In the genomic region with DNA sequence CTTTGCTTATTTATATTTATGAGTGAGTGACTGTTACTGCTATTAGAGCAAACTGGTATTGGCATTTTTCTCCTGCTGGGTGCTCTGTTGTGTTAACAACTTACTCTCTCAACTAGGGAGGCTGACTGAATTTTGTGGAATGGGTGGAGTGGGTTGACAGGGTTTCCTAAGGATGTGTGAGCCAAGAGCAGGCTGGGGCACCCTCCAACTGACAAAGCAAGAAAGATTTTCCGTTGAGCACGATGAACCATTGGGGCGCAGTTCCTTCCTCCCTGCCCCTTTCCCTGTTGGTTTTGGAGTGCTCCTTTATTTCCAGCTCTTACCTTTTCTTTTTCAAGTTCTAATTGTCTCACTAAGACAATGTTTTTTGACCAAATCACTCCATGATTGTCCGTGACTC, we compare ENCODE assay signal across 16 cellular contexts. TPM values are rescaled to one million over a fixed set of nuclear protein-coding genes. Genes with fewer than 3 reads are reported as not detected.
A peak's percentile ranks its signal among the peaks of the same experiment; 100 is the strongest.
DNase-seq lines count a peak whose midpoint lies in the region; ATAC-seq and TF ChIP-seq lines count a peak whose summit lies in the region.
"Had no signal": no experiment of that assay in that cellular context is flagged by ENCODE, and none has a peak within 500 bp of the region (broad histone marks: within the 10 kb centered on the region; RNA-seq: fewer than 3 reads in every experiment).

No MANE protein-coding gene starts in this region.

- no peaks in the 10 kb centered on the region for H3K27me3 Mint-ChIP-seq in activated T-cell treated with anti-CD3 and anti-CD28 coated beads, Interleukin-2, amount 50 U/mL, for 24 hours
- H3K27me3 Mint-ChIP-seq in T-helper 17 cell (no peaks in the 10 kb centered on the region), nephron progenitor cell (ENCODE audit: low read depth, poor library complexity) (peaks cover 2% of the 10 kb centered on the region), T-cell (no peaks in the 10 kb centered on the region)
- H3K27me3 Mint-ChIP-seq: CD4-positive, alpha-beta T cell had no signal

- ATAC-seq in T-helper 17 cell (no peak), T-cell (replicated peaks in 1 of 4) (no peak), GM18502 (IDR thresholded peaks at IDR 0.05; ENCODE audit: poor library complexity, unreplicated experiment) (no peak), HG02678 (IDR thresholded peaks at IDR 0.05; ENCODE audit: unreplicated experiment) (no peak)
- ATAC-seq: GM23338, HepG2 had no signal

- DNase-seq in activated T-cell treated with anti-CD3 and anti-CD28 coated beads, Interleukin-2, amount 50 U/mL, for 24 hours, result no peak
- DNase-seq in activated T-cell treated with anti-CD3 and anti-CD28 coated beads, Interleukin-2, amount 50 U/mL, for 1 hour, result no peak
- DNase-seq in T-helper 17 cell (no peak), nephron progenitor cell (no peak), T-cell (no peak)
- DNase-seq: 8988T; AML-193; C1 segment of cervical spinal cord; Calu3; CD4-positive, alpha-beta T cell; DMS 273 treated with DMSO at 0.1 percent for 48 hours; H7 had no signal

- POLR2A ChIA-PET in T-cell (lab: Charles Lee), result no interaction called here

- CTCF ChIA-PET in T-cell (lab: Charles Lee), result no interaction called here

- peak overlapping the region; percentile 51 for H3K27ac Mint-ChIP-seq in activated T-cell treated with anti-CD3 and anti-CD28 coated beads, Interleukin-2, amount 50 U/mL, for 24 hours
- H3K27ac Mint-ChIP-seq in T-helper 17 cell (peak overlapping the region; percentile 34), nephron progenitor cell (peak overlapping the region; percentile 62), T-cell (no peak overlapping the region)
- H3K27ac Mint-ChIP-seq: CD4-positive, alpha-beta T cell; GM23338 had no signal

- H3K36me3 Mint-ChIP-seq in activated T-cell treated with anti-CD3 and anti-CD28 coated beads, Interleukin-2, amount 50 U/mL, for 24 hours (ENCODE audit: low read depth), result peaks cover 89% of the 10 kb centered on the region
- peaks cover 10% of the 10 kb centered on the region for H3K36me3 Mint-ChIP-seq in T-helper 17 cell (ENCODE audit: low read depth)
- peaks cover 90% of the 10 kb centered on the region for H3K36me3 Mint-ChIP-seq in nephron progenitor cell (ENCODE audit: low read depth)
- H3K36me3 Mint-ChIP-seq in T-cell, result peaks cover 45% of the 10 kb centered on the region

- H3K4me1 Mint-ChIP-seq in activated T-cell treated with anti-CD3 and anti-CD28 coated beads, Interleukin-2, amount 50 U/mL, for 24 hours (ENCODE audit: low read depth), result peaks cover 23% of the 10 kb centered on the region
- peaks cover 10% of the 10 kb centered on the region for H3K4me1 Mint-ChIP-seq in T-helper 17 cell
- no peaks in the 10 kb centered on the region for H3K4me1 Mint-ChIP-seq in nephron progenitor cell
- H3K4me1 Mint-ChIP-seq in T-cell, result peaks cover 4 to 11% (median 10%) of the 10 kb centered on the region in 3 donors
- H3K4me1 Mint-ChIP-seq: GM23338 had no signal

- no peaks in the 10 kb centered on the region for H3K9me3 ChIP-seq in T-helper 17 cell (ENCODE audit: control insufficient read depth, low read length, poor library complexity, severe bottlenecking)

- TF ChIP-seq CTCF in nephron progenitor cell (IDR thresholded peaks at IDR 0.05), result no peak

- no peak overlapping the region for H3K4me3 Mint-ChIP-seq in activated T-cell treated with anti-CD3 and anti-CD28 coated beads, Interleukin-2, amount 50 U/mL, for 24 hours
- H3K4me3 Mint-ChIP-seq in T-helper 17 cell, result no peak overlapping the region
- no peak overlapping the region for H3K4me3 Mint-ChIP-seq in nephron progenitor cell
- no peak overlapping the region for H3K4me3 Mint-ChIP-seq in T-cell
- H3K4me3 Mint-ChIP-seq: CD4-positive, alpha-beta T cell; GM23338 had no signal

- H3K9me3 Mint-ChIP-seq in activated T-cell treated with anti-CD3 and anti-CD28 coated beads, Interleukin-2, amount 50 U/mL, for 24 hours, result no peaks in the 10 kb centered on the region
- H3K9me3 Mint-ChIP-seq in nephron progenitor cell (no peaks in the 10 kb centered on the region), T-cell (no peaks in the 10 kb centered on the region)
- H3K9me3 Mint-ChIP-seq: CD4-positive, alpha-beta T cell; GM23338 had no signal

RNA-seq across cellular contexts. Expression of a gene that starts 20.3 kb away (rescaled TPM):
- total RNA-seq in T-helper 17 cell (10 to 100 TPM; 32.4 to 35.9 TPM), T-cell (10 to 100 TPM; 28.4 to 34.9 (median 29.9) TPM)

RNA-seq across cellular contexts. Expression of a gene that starts 23.0 kb away (rescaled TPM):
- total RNA-seq in T-helper 17 cell (10 to 100 TPM; 30.4 to 32.6 TPM), T-cell (10 to 100 TPM; 28.9 to 37.2 (median 32.9) TPM)

Comparison
In these comparisons a context has a peak if more than half of its experiments do, and no peak if none do; other contexts are left out.
1. H3K27ac Mint-ChIP-seq: peak in activated T-cell treated with anti-CD3 and anti-CD28 coated beads, Interleukin-2, amount 50 U/mL, for 24 hours (single experiment), T-helper 17 cell (single experiment) and nephron progenitor cell (single experiment); none in T-cell (0 of 2).